ENCODE assay signal across 8 cellular contexts in the genomic region with DNA sequence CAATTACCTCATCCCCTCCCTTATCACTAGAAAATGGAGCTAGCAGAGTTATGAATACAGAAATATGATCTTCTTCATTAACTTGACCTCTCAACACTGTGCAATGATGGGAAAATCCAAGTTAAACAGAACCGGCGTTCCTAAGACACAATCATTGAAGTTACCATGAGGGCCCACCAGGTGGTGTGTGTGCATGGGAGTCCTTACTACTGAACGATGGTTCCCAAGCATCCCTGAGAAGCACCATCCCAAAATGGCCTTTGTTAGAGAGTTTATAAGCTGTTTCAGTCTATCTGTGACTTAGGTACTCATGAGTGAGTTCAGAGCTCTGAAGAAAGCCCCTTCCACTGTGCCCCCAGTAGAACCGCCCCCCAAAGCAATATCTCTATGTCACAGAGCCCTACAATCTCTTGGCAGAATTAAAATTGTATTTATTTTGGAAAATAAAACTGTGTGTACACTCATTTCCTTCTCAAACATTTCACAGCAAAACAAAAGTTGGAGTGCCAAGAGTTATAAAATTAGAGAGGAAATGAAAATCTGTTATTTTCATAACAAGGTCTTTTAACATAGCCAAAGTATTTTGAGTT.
DNase-seq lines count a peak whose midpoint lies in the region; ATAC-seq and FAIRE-seq lines count a peak whose summit lies in the region.

No MANE protein-coding gene starts in this region.

- in situ Hi-C loops in KBM-7 (cut with MboI; ENCODE audit: low pct_unique_long_range_greater_than_20kb, low sequenced_read_pairs), result no loop called here

- ATAC-seq in GM21515 (IDR thresholded peaks at IDR 0.05; ENCODE audit: unreplicated experiment) (peak; percentile 86), GM18498 (IDR thresholded peaks at IDR 0.05; ENCODE audit: unreplicated experiment) (no peak)

- FAIRE-seq in urothelium cell line (lab: Jason Lieb, UNC), result no peak

- peak; percentile 17 for DNase-seq in EL
- DNase-seq in KBM-7, result peak; percentile 17
- DNase-seq in RKO (ENCODE audit: low spot score), result peak; percentile 68
- DNase-seq in ecto neural progenitor cell (ENCODE audit: low spot score), result peak; percentile 64
- DNase-seq in medulla oblongata (ENCODE audit: extremely low spot score), result peak; percentile 79
- DNase-seq in urothelium cell line (ENCODE audit: low spot score), result peak; percentile 57

Comparison
In these comparisons a context has a peak if more than half of its experiments do, and no peak if none do; other contexts are left out.
1. DNase-seq: peak in every context shown above with its lines; median percentile 79 in medulla oblongata; 68 in RKO; 64 in ecto neural progenitor cell; 57 in urothelium cell line; 17 in EL; 17 in KBM-7.